Comparison of ENCODE assay signal across 1 cellular context in the genomic region with DNA sequence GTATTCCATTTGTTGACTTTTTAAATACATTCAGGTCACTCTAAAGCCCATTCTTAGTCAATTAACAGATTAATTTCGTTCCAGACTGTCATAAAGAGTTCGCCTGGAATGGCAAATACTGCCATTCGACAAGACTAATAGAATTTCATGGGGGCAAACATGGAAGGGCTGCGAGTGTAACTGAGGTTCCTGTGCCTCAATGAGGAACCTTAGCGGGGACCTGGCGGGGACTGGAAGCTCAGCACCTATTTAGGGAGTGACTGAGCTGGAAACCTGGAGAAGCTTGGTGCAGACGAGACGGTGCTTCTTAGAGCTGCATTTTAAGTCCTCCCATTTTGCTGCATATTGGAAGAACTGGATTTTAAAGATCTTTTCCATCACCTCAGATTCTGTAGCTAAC.
TF ChIP-seq lines count a peak whose summit lies in the region.

No MANE protein-coding gene starts in this region.

TF ChIP-seq in HepG2, 621 proteins besides CTCF, POLR2A, EP300 and RAD21:
- TF ChIP-seq, protein P1, sequence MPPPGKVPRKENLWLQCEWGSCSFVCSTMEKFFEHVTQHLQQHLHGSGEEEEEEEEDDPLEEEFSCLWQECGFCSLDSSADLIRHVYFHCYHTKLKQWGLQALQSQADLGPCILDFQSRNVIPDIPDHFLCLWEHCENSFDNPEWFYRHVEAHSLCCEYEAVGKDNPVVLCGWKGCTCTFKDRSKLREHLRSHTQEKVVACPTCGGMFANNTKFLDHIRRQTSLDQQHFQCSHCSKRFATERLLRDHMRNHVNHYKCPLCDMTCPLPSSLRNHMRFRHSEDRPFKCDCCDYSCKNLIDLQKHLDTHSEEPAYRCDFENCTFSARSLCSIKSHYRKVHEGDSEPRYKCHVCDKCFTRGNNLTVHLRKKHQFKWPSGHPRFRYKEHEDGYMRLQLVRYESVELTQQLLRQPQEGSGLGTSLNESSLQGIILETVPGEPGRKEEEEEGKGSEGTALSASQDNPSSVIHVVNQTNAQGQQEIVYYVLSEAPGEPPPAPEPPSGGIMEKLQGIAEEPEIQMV (CRISPR knock-in tag; IDR thresholded peaks at IDR 0.05; ENCODE audit: low read depth) = 0 out of 2 replicates have a peak, but pooled peaks have one; percentile 4
- TF ChIP-seq HNF4A (CRISPR knock-in tag; IDR thresholded peaks at IDR 0.05) (no peak), ELF3 (CRISPR knock-in tag; IDR thresholded peaks at IDR 0.05) (no peak)
